1 cellular context compared by ENCODE assay signal in the genomic region with DNA sequence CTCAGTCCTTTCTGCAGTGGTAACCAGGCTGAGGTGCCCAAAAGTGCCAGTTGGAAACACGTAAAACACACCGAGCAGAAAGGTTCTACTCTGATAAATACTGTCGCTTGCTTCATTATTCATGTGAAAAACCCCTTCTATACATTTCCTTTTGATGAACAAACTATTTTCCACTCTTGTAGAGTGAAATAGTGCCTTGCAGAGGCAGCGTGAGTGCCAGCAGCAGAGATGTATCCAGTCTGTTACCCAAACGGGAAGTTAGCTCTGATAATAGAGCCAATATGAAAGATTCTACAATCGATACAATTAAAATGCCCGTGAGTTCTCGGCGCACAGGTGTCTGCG.
TF ChIP-seq lines count a peak whose summit lies in the region.

No MANE protein-coding gene starts in this region.

TF ChIP-seq in IMR-90, 13 proteins besides CTCF, POLR2A, EP300 and RAD21 (continued from another document):
- TF ChIP-seq, protein P1, sequence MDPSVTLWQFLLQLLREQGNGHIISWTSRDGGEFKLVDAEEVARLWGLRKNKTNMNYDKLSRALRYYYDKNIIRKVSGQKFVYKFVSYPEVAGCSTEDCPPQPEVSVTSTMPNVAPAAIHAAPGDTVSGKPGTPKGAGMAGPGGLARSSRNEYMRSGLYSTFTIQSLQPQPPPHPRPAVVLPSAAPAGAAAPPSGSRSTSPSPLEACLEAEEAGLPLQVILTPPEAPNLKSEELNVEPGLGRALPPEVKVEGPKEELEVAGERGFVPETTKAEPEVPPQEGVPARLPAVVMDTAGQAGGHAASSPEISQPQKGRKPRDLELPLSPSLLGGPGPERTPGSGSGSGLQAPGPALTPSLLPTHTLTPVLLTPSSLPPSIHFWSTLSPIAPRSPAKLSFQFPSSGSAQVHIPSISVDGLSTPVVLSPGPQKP (IDR thresholded peaks at IDR 0.05; ENCODE audit: borderline replicate concordance, low read depth, low read length) = no peak
- TF ChIP-seq, protein P2, sequence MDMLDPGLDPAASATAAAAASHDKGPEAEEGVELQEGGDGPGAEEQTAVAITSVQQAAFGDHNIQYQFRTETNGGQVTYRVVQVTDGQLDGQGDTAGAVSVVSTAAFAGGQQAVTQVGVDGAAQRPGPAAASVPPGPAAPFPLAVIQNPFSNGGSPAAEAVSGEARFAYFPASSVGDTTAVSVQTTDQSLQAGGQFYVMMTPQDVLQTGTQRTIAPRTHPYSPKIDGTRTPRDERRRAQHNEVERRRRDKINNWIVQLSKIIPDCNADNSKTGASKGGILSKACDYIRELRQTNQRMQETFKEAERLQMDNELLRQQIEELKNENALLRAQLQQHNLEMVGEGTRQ (IDR thresholded peaks at IDR 0.05; ENCODE audit: low read depth, low read length) = no peak
